ENCODE assay signal across 1 cellular context in the genomic region with DNA sequence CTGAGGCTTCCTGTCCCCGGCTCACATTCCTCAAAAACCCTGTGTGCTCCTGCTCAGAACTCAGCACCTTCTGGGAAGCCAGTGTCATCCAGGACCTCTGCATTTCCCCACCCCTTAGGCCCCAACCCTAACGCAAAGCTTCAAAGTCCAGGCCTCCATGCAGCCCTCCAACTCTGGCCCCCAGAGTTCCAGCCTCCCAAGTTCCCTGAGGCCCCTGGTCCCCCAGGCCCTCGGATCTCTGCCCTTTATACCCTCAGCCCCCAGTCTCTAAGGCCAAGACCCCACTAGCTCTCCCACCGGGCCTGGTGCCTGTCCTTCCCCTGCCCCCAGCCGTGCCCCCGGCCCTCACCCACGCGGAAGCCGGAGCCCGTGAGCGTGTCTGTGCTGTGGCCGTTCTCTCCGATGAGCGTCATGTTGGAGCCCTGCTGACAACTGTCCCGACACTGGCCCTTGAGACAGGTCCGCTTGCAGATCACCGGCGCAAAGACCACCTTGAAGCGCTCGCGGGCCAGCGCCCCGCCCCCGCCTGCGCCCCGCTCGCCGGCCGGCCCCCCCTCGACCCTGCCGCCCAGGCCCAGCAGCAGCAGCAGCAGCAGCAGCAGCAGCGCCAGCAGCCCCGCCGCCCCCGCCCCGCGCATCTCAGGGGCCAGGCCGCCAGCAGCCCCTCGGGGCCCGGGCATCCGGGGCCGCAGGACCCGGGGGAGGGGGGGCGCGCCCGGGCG.
TF ChIP-seq lines count a peak whose summit lies in the region.

No MANE protein-coding gene starts in this region.

TF ChIP-seq in HEK293, 187 proteins besides CTCF, POLR2A, EP300 and RAD21 (continued from another document):
- TF ChIP-seq, protein P1, sequence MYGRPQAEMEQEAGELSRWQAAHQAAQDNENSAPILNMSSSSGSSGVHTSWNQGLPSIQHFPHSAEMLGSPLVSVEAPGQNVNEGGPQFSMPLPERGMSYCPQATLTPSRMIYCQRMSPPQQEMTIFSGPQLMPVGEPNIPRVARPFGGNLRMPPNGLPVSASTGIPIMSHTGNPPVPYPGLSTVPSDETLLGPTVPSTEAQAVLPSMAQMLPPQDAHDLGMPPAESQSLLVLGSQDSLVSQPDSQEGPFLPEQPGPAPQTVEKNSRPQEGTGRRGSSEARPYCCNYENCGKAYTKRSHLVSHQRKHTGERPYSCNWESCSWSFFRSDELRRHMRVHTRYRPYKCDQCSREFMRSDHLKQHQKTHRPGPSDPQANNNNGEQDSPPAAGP (tag by site-specific recombination; IDR thresholded peaks at IDR 0.05): no peak
- no peak for TF ChIP-seq ZNF843 (tag by site-specific recombination; IDR thresholded peaks at IDR 0.05)
- no peak for TF ChIP-seq ZNF423 (tag by site-specific recombination; IDR thresholded peaks at IDR 0.05)
- no peak for TF ChIP-seq KLF1 (tag by site-specific recombination; IDR thresholded peaks at IDR 0.05)
- TF ChIP-seq, protein P2, sequence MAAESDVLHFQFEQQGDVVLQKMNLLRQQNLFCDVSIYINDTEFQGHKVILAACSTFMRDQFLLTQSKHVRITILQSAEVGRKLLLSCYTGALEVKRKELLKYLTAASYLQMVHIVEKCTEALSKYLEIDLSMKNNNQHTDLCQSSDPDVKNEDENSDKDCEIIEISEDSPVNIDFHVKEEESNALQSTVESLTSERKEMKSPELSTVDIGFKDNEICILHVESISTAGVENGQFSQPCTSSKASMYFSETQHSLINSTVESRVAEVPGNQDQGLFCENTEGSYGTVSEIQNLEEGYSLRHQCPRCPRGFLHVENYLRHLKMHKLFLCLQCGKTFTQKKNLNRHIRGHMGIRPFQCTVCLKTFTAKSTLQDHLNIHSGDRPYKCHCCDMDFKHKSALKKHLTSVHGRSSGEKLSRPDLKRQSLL (tag by site-specific recombination; IDR thresholded peaks at IDR 0.05): no peak
- TF ChIP-seq ZNF23 (tag by site-specific recombination; IDR thresholded peaks at IDR 0.05; ENCODE audit: borderline replicate concordance): no peak
- TF ChIP-seq, protein P3, sequence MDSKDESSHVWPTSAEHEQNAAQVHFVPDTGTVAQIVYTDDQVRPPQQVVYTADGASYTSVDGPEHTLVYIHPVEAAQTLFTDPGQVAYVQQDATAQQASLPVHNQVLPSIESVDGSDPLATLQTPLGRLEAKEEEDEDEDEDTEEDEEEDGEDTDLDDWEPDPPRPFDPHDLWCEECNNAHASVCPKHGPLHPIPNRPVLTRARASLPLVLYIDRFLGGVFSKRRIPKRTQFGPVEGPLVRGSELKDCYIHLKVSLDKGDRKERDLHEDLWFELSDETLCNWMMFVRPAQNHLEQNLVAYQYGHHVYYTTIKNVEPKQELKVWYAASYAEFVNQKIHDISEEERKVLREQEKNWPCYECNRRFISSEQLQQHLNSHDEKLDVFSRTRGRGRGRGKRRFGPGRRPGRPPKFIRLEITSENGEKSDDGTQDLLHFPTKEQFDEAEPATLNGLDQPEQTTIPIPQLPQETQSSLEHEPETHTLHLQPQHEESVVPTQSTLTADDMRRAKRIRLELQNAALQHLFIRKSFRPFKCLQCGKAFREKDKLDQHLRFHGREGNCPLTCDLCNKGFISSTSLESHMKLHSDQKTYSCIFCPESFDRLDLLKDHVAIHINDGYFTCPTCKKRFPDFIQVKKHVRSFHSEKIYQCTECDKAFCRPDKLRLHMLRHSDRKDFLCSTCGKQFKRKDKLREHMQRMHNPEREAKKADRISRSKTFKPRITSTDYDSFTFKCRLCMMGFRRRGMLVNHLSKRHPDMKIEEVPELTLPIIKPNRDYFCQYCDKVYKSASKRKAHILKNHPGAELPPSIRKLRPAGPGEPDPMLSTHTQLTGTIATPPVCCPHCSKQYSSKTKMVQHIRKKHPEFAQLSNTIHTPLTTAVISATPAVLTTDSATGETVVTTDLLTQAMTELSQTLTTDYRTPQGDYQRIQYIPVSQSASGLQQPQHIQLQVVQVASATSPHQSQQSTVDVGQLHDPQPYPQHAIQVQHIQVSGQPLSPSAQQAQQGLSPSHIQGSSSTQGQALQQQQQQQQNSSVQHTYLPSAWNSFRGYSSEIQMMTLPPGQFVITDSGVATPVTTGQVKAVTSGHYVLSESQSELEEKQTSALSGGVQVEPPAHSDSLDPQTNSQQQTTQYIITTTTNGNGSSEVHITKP (tag by site-specific recombination; IDR thresholded peaks at IDR 0.05): no peak
- TF ChIP-seq YY1 (tag by site-specific recombination; IDR thresholded peaks at IDR 0.05): no peak
- TF ChIP-seq, protein P4, sequence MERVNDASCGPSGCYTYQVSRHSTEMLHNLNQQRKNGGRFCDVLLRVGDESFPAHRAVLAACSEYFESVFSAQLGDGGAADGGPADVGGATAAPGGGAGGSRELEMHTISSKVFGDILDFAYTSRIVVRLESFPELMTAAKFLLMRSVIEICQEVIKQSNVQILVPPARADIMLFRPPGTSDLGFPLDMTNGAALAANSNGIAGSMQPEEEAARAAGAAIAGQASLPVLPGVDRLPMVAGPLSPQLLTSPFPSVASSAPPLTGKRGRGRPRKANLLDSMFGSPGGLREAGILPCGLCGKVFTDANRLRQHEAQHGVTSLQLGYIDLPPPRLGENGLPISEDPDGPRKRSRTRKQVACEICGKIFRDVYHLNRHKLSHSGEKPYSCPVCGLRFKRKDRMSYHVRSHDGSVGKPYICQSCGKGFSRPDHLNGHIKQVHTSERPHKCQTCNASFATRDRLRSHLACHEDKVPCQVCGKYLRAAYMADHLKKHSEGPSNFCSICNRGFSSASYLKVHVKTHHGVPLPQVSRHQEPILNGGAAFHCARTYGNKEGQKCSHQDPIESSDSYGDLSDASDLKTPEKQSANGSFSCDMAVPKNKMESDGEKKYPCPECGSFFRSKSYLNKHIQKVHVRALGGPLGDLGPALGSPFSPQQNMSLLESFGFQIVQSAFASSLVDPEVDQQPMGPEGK (tag by site-specific recombination; IDR thresholded peaks at IDR 0.05): peak; percentile 91
- TF ChIP-seq ZBTB20 (tag by site-specific recombination; IDR thresholded peaks at IDR 0.05): peak; percentile 58
- TF ChIP-seq GLIS2 (tag by site-specific recombination; IDR thresholded peaks at IDR 0.05): peak; percentile 81
- peak; percentile 57 for TF ChIP-seq ZFHX2 (tag by site-specific recombination; conservative IDR thresholded peaks at IDR 0.05)
